8 cellular contexts compared by ENCODE assay signal in the genomic region with DNA sequence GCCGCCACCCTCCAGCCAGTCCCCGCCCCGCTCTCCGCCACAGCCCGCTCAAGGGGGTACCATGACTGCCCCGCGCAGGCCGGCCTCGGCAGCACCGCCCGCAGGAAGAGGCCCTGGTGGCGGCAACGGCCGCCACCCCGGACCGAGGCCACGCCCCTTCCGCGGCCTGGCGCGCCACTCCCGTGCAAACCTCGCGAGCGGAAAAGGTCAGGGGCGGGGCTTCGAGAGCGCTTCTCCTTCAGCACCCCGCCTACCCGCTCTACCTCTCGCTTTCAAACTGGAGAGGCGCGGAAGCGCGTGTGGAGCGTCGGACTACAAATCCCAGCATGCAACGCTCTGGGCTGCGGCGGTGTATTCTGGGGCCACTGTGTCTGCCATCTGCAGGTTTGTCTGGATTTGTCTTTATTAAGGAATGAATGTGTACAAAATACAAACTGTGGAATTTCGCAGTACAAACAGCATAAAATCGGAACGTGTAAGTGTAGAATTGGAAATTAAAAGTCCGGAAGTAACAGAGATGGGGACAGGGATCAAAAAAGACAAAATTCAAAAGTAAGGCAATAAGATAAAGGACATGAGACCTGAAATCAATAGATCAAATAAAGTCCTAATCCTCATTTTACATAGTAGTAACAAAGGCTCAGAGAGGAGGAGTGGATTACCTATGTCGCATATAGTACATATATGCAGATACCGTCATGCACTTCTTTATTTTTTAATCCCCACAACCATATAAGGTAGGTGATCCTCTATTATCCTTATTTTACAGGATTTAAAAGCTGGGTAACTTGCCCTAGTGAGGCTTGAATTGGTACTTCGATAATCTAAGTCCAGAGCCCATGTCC. TPM values are rescaled to one million over a fixed set of nuclear protein-coding genes. Genes with fewer than 3 reads are reported as not detected.
DNase-seq lines count a peak whose midpoint lies in the region; ATAC-seq and TF ChIP-seq lines count a peak whose summit lies in the region.

No MANE protein-coding gene starts in this region.

- H3K27ac ChIP-seq in spleen, result peak overlapping the region; percentile 93 to 99 (median 97)

- ATAC-seq in GM19025 (IDR thresholded peaks at IDR 0.05; ENCODE audit: low read depth, unreplicated experiment), result peak; percentile 96
- peak; percentile 95 for ATAC-seq in HG03342 (IDR thresholded peaks at IDR 0.05; ENCODE audit: unreplicated experiment)

- peak overlapping the region; percentile 40 for H3K4me3 ChIP-seq in AG10803 (ENCODE audit: low read length)
- H3K4me3 ChIP-seq in spleen, result peak overlapping the region; percentile 80 to 94 (median 90)

- H3K27me3 ChIP-seq in spleen (replicated peaks in 1 of 7), result no peaks in the 10 kb centered on the region

- H3K36me3 ChIP-seq in spleen, result peaks cover 0 to 7% (median 0%) of the 10 kb centered on the region in 6 donors

- DNase-seq in AG10803 (ENCODE audit: low read depth) (peak; percentile 99), NCI-H345 (lab: John Stamatoyannopoulos, UW) (peak; percentile 100), iris pigment epithelial cell (ENCODE audit: low read depth) (peak; percentile 99), spleen (peak; percentile 100)
- DNase-seq in activated CD4-positive, CD25-positive, alpha-beta regulatory T cell (lab: John Stamatoyannopoulos, UW), result peak; percentile 97 to 99 (median 98)
- DNase-seq in central memory CD4-positive, alpha-beta T cell, result peak; percentile 99

- intact Hi-C loops in spleen (cut with DNase I; ENCODE audit: low total_unique reads), result no loop called here

- TF ChIP-seq CTCF in AG10803 (conservative IDR thresholded peaks at IDR 0.05; ENCODE audit: low read length) (peak; percentile 42), spleen (IDR thresholded peaks at IDR 0.05 in 8 of 11, conservative IDR thresholded peaks at IDR 0.05 in 3 of 11) (peak; percentile 20 to 96 (median 73))

- 5 to 10% (median 7%) methylated on average over 30 to 47 of the region's 47 CpGs for WGBS in spleen, 5 donors

- no peaks in the 10 kb centered on the region for H3K9me3 ChIP-seq in spleen

- H3K4me1 ChIP-seq in spleen, result peaks cover 31 to 46% (median 44%) of the 10 kb centered on the region in 6 donors

- TF ChIP-seq POLR2A in spleen (IDR thresholded peaks at IDR 0.05), result no peak

RNA-seq across cellular contexts. Expression of a gene that starts 0.5 kb away (rescaled TPM):
- 10 to 100 TPM; 40.2 to 48.6 (median 44.2) TPM for total RNA-seq in spleen
- 10 to 100 TPM; 19.9 to 23.4 (median 22.0) TPM for polyA plus RNA-seq in spleen

RNA-seq across cellular contexts. Expression of a gene that starts 8.9 kb away (rescaled TPM):
- total RNA-seq in spleen, result 1 to 10 TPM in 6 of 7 donors, under 1 TPM in 1; 0.85 to 4.0 (median 1.3) TPM
- polyA plus RNA-seq in spleen, result under 1 TPM; 0.50 to 0.70 (median 0.52) TPM

Comparison
In these comparisons a context has a peak if more than half of its experiments do, and no peak if none do; other contexts are left out.
1. Peak in every context shown above with its lines: DNase-seq, ATAC-seq, H3K4me3 ChIP-seq and H3K27ac ChIP-seq.